Comparison of ENCODE assay signal across 8 cellular contexts in the genomic region with DNA sequence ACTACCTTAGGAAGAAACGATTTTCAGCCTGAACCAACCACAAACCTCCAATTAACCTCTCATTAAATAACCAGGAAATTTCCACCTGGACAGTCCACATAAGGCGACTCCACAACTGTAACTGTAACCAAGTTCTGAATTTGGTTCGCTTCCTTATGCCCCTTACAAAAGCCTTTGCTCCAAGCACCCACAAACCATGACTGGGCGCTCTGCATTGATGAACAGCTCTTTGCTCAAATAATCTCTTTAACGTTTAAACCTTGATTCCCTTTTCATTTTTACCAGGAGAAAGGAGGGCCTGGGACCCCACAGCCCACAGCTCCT. TPM values are rescaled to one million over a fixed set of nuclear protein-coding genes. Genes with fewer than 3 reads are reported as not detected.
DNase-seq lines count a peak whose midpoint lies in the region; ATAC-seq and TF ChIP-seq lines count a peak whose summit lies in the region.

No MANE protein-coding gene starts in this region.

- peaks cover 46% of the 10 kb centered on the region for H3K36me3 Mint-ChIP-seq in stimulated activated naive CD8-positive, alpha-beta T cell treated with anti-CD3 and anti-CD28 coated beads, Interleukin-15, Interleukin-2, amounts not matched to agents 100 ng/mL and 50 ng/mL, for 24 hours (ENCODE audit: low read depth)
- H3K36me3 Mint-ChIP-seq in brain (peaks cover 23% of the 10 kb centered on the region), memory B cell (peaks cover 14% of the 10 kb centered on the region)

- H3K4me3 Mint-ChIP-seq in stimulated activated naive CD8-positive, alpha-beta T cell treated with anti-CD3 and anti-CD28 coated beads, Interleukin-15, Interleukin-2, amounts not matched to agents 100 ng/mL and 50 ng/mL, for 24 hours = peak overlapping the region; percentile 93
- H3K4me3 Mint-ChIP-seq in brain (peak overlapping the region; percentile 88 to 97 (median 93)), memory B cell (peak overlapping the region; percentile 96)

- H3K9me3 Mint-ChIP-seq in stimulated activated naive CD8-positive, alpha-beta T cell treated with anti-CD3 and anti-CD28 coated beads, Interleukin-15, Interleukin-2, amounts not matched to agents 100 ng/mL and 50 ng/mL, for 24 hours = peaks cover 3% of the 10 kb centered on the region
- H3K9me3 Mint-ChIP-seq in brain = no peaks in the 10 kb centered on the region
- H3K9me3 Mint-ChIP-seq in memory B cell = no peaks in the 10 kb centered on the region

- DNase-seq in stimulated activated naive CD8-positive, alpha-beta T cell treated with anti-CD3 and anti-CD28 coated beads, Interleukin-15, Interleukin-2, amounts not matched to agents 100 U/mL and 50 U/mL, for 24 hours = no peak
- DNase-seq in HL-60 (ENCODE audit: low read depth in 1 of 2, low spot score in 1 of 2) (no peak), memory B cell (ENCODE audit: low spot score in 2 of 2) (no peak), NCI-H69 (lab: John Stamatoyannopoulos, UW) (no peak), GM10266 (ENCODE audit: extremely low spot score) (no peak), AG20443 (ENCODE audit: low spot score) (no peak)

- H3K4me1 Mint-ChIP-seq in stimulated activated naive CD8-positive, alpha-beta T cell treated with anti-CD3 and anti-CD28 coated beads, Interleukin-15, Interleukin-2, amounts not matched to agents 100 ng/mL and 50 ng/mL, for 24 hours (ENCODE audit: low read depth) = peaks cover 68% of the 10 kb centered on the region
- H3K4me1 Mint-ChIP-seq in brain = peaks cover 43% of the 10 kb centered on the region
- peaks cover 47% of the 10 kb centered on the region for H3K4me1 Mint-ChIP-seq in memory B cell

- H3K27me3 ChIP-seq in HL-60 (ENCODE audit: insufficient read depth, poor library complexity, severe bottlenecking) = no peaks in the 10 kb centered on the region

- H3K4me3 ChIP-seq in HL-60 (replicated peaks; ENCODE audit: insufficient read depth, low read length) = peak overlapping the region; percentile 95

- peak overlapping the region; percentile 88 for H3K27ac ChIP-seq in HL-60 (replicated peaks)

- no peaks in the 10 kb centered on the region for H3K27me3 Mint-ChIP-seq in stimulated activated naive CD8-positive, alpha-beta T cell treated with anti-CD3 and anti-CD28 coated beads, Interleukin-15, Interleukin-2, amounts not matched to agents 100 ng/mL and 50 ng/mL, for 24 hours
- H3K27me3 Mint-ChIP-seq in brain = peaks cover 6% of the 10 kb centered on the region
- no peaks in the 10 kb centered on the region for H3K27me3 Mint-ChIP-seq in memory B cell

- TF ChIP-seq CTCF in HL-60 (IDR thresholded peaks at IDR 0.05; ENCODE audit: insufficient read depth, low read length) = no peak
- no peak for TF ChIP-seq CTCF in brain (conservative IDR thresholded peaks at IDR 0.05)
- TF ChIP-seq CTCF in GM10266 (IDR thresholded peaks at IDR 0.05; ENCODE audit: control insufficient read depth, insufficient read depth, low read depth, missing control alignments) = no peak

- peak overlapping the region; percentile 88 for H3K27ac Mint-ChIP-seq in stimulated activated naive CD8-positive, alpha-beta T cell treated with anti-CD3 and anti-CD28 coated beads, Interleukin-15, Interleukin-2, amounts not matched to agents 100 ng/mL and 50 ng/mL, for 24 hours
- peak overlapping the region in 4 of 5 experiments; percentile 2 to 87 (median 63) for H3K27ac Mint-ChIP-seq in brain
- peak overlapping the region; percentile 92 for H3K27ac Mint-ChIP-seq in memory B cell

- no peak for ATAC-seq in stimulated activated naive CD8-positive, alpha-beta T cell treated with anti-CD3 and anti-CD28 coated beads, Interleukin-15, Interleukin-2, amounts not matched to agents 100 U/mL and 50 U/mL, for 24 hours
- no peak for ATAC-seq in memory B cell (ENCODE audit: low read depth)

RNA-seq across cellular contexts. Expression of a gene that starts 38.2 kb away (rescaled TPM):
- 5.1 TPM for polyA plus RNA-seq in brain (ENCODE audit: insufficient read depth, low read depth, low replicate concordance)

RNA-seq across cellular contexts. Expression of a gene that starts 45.8 kb away (rescaled TPM):
- polyA plus RNA-seq in brain (ENCODE audit: insufficient read depth, low read depth, low replicate concordance) = not detected
